ENCODE assay signal across 11 cellular contexts in genomic region chr2:134228493-134228903, GRCh38. TPM values are rescaled to one million over a fixed set of nuclear protein-coding genes. Genes with fewer than 3 reads are reported as not detected.
DNase-seq lines count a peak whose midpoint lies in the region; ATAC-seq and TF ChIP-seq lines count a peak whose summit lies in the region.
"Had no signal": no experiment of that assay in that cellular context is flagged by ENCODE, and none has a peak within 500 bp of the region (broad histone marks: within the 10 kb centered on the region; RNA-seq: fewer than 3 reads in every experiment).

No MANE protein-coding gene starts in this region.

- H3K27ac ChIP-seq in left ventricle myocardium inferior (replicated peaks): peak overlapping the region; percentile 13
- H3K27ac ChIP-seq in Panc1 (ENCODE audit: low read length): no peak overlapping the region

- H3K36me3 ChIP-seq in left ventricle myocardium inferior (no peaks in the 10 kb centered on the region), Panc1 (ENCODE audit: control insufficient read depth, insufficient read depth, low read length) (no peaks in the 10 kb centered on the region)

- peaks cover 13% of the 10 kb centered on the region for H3K9me3 ChIP-seq in left ventricle myocardium inferior (replicated peaks)
- H3K9me3 ChIP-seq in Panc1 (ENCODE audit: control insufficient read depth, insufficient read depth, low read depth, low read length): no peaks in the 10 kb centered on the region; the same call in 1 of the 2 replicates

- DNase-seq in left ventricle myocardium inferior (no peak), left cardiac atrium (no peak), Panc1 (ENCODE audit: low read depth, low spot score) (no peak), fibroblast of pulmonary artery (ENCODE audit: low read depth) (no peak), NOMO-1 treated with dmso at 0.1 percent for 144 hours (lab: John Stamatoyannopoulos, UW; ENCODE audit: unreplicated experiment) (no peak)
- no peak for DNase-seq in activated CD4-positive, CD25-positive, alpha-beta regulatory T cell (lab: John Stamatoyannopoulos, UW)
- DNase-seq: activated CD4-positive, alpha-beta T cell treated with anti-CD3 and anti-CD28 coated beads, Interleukin-2, amount 50 U/mL, for 48 hours; NCI-H1092 had no signal

- CTCF ChIA-PET in Panc1 (lab: Charles Lee): no interaction called here

- no peak for ATAC-seq in left cardiac atrium
- ATAC-seq in Panc1: no peak
- no peak for ATAC-seq in HG03342 (IDR thresholded peaks at IDR 0.05; ENCODE audit: unreplicated experiment)
- ATAC-seq in GM21447 (IDR thresholded peaks at IDR 0.05; ENCODE audit: unreplicated experiment): no peak
- ATAC-seq: effector memory CD8-positive, alpha-beta T cell had no signal

- BruUV-seq in Panc1 (replicated peaks; lab: Mats Ljungman, UMichigan): no TSS peak

- H3K27me3 ChIP-seq in left ventricle myocardium inferior (ENCODE audit: low read depth) (no peaks in the 10 kb centered on the region), Panc1 (ENCODE audit: control insufficient read depth, insufficient read depth, low read length) (no peaks in the 10 kb centered on the region)

- intact Hi-C loops in left ventricle myocardium inferior (cut with micrococcal nuclease) (no loop called here), left cardiac atrium (cut with DNase I) (no loop called here), Panc1 (cut with micrococcal nuclease; ENCODE audit: unreplicated experiment) (no loop called here)

- in situ Hi-C loops in Panc1 (cut with HindIII; ENCODE audit: low pct_unique_long_range_greater_than_20kb, low sequenced_read_pairs): no loop called here

- H3K4me1 ChIP-seq in left ventricle myocardium inferior (peaks cover 69% of the 10 kb centered on the region), Panc1 (ENCODE audit: control insufficient read depth, insufficient read depth, low read length) (no peaks in the 10 kb centered on the region)

- H3K4me3 ChIP-seq in left ventricle myocardium inferior: no peak overlapping the region
- H3K4me3 ChIP-seq in Panc1 (ENCODE audit: low read depth in 2 of 2, low read length in 2 of 2): no peak overlapping the region
- no peak overlapping the region for H3K4me3 ChIP-seq in fibroblast of pulmonary artery (replicated peaks; ENCODE audit: low read depth, low read length)

- POLR2A ChIA-PET in Panc1 (lab: Charles Lee): no interaction called here

- peak; percentile 47 for TF ChIP-seq CTCF in left ventricle myocardium inferior (IDR thresholded peaks at IDR 0.05; ENCODE audit: borderline replicate concordance)
- TF ChIP-seq CTCF in Panc1 (IDR thresholded peaks at IDR 0.05): peak; percentile 58
- TF ChIP-seq CTCF in fibroblast of pulmonary artery (IDR thresholded peaks at IDR 0.05; ENCODE audit: low read length, missing control alignments): peak; percentile 47

RNA-seq across cellular contexts. Expression of gene MGAT5, which starts 25.4 kb away (rescaled TPM):
- total RNA-seq in left ventricle myocardium inferior (98.7 TPM), left cardiac atrium (100 to 1,000 TPM; 110 to 142 TPM), Panc1 (2021; ENCODE audit: unreplicated experiment) (22.1 TPM)
- polyA plus RNA-seq in Panc1 (2012; ENCODE audit: insufficient read length): 11.3 TPM
